In the genomic region with DNA sequence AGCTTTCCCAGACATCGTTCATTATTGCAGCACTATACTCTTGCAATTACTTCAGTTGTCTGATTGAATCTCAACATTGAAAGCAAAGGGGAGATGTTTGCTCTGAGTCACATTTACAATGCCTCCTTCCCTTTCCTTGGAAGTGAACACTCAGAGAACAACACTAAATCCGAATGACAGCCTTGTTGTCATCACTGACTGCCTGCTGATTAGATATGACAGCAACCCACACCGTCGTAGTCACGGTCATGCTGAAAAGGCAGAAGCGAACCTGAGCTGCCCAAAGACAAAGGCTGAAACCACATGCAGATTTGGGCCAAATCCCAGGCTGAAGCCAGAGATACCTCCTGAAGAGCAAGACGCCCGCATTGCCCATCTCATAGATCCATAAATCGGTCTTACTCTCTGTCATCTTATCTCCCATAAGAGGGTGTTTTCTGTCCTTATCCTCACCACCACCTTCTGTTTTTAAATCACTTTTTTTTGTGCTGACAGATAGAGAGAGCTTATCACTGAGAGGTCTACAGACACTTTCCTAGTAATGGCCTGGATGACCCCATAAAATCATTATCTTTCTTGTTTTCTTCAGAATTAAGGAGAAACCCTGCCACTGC, we compare ENCODE assay signal across 1 cellular context.
A peak's percentile ranks its signal among the peaks of the same experiment; 100 is the strongest.
TF ChIP-seq lines count a peak whose summit lies in the region.

No MANE protein-coding gene starts in this region.

TF ChIP-seq in K562, 482 proteins besides CTCF, POLR2A, EP300 and RAD21 (continued from another document):
- TF ChIP-seq, protein P1, sequence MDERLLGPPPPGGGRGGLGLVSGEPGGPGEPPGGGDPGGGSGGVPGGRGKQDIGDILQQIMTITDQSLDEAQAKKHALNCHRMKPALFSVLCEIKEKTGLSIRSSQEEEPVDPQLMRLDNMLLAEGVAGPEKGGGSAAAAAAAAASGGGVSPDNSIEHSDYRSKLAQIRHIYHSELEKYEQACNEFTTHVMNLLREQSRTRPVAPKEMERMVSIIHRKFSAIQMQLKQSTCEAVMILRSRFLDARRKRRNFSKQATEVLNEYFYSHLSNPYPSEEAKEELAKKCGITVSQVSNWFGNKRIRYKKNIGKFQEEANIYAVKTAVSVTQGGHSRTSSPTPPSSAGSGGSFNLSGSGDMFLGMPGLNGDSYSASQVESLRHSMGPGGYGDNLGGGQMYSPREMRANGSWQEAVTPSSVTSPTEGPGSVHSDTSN (CRISPR knock-in tag; IDR thresholded peaks at IDR 0.05; ENCODE audit: low read depth), result no peak
- TF ChIP-seq, protein P1 (tag; conservative IDR thresholded peaks at IDR 0.05; ENCODE audit: low read depth), result peak; percentile 93
- TF ChIP-seq PML (IDR thresholded peaks at IDR 0.05; ENCODE audit: low read length) (peak; percentile 90), HMG20A (CRISPR knock-in tag; conservative IDR thresholded peaks at IDR 0.05) (peak; percentile 87), L3MBTL2 (IDR thresholded peaks at IDR 0.05) (0 out of 2 replicates have a peak, but pooled peaks have one; percentile 13), RBM15 (IDR thresholded peaks at IDR 0.05; ENCODE audit: insufficient read depth, low read length) (no peak), MAFG (tag; conservative IDR thresholded peaks at IDR 0.05) (peak; percentile 4; the same call in 1 of the 2 replicates), MEIS2 (IDR thresholded peaks at IDR 0.05; ENCODE audit: partially characterized antibody) (peak; percentile 97), TBP (optimal IDR thresholded peaks at IDR 0.05; ENCODE audit: low read depth, low read length) (no peak), FOXM1 (IDR thresholded peaks at IDR 0.05; ENCODE audit: low read depth) (peak; percentile 76; the same call in 1 of the 2 replicates), FOXM1 (CRISPR knock-in tag; IDR thresholded peaks at IDR 0.05; ENCODE audit: low read depth) (no peak), NBN (IDR thresholded peaks at IDR 0.05; ENCODE audit: low read depth) (peak; percentile 31; the same call in 1 of the 2 replicates), MECOM (CRISPR knock-in tag; IDR thresholded peaks at IDR 0.05) (0 out of 2 replicates have a peak, but pooled peaks have one; percentile 35), DDX20 (tag; IDR thresholded peaks at IDR 0.05; ENCODE audit: low read depth) (0 out of 2 replicates have a peak, but pooled peaks have one; percentile 45), TEAD4 (IDR thresholded peaks at IDR 0.05; ENCODE audit: low read length) (peak; percentile 92), TEAD4 (CRISPR knock-in tag; IDR thresholded peaks at IDR 0.05; ENCODE audit: borderline replicate concordance) (no peak), ZNF274 (IDR thresholded peaks at IDR 0.05; ENCODE audit: borderline replicate concordance, low read depth, low read length) (no peak), CBFA2T2 (conservative IDR thresholded peaks at IDR 0.05) (peak; percentile 82), SMARCA4 (IDR thresholded peaks at IDR 0.05) (peak; percentile 66; the same call in 1 of the 2 replicates)
- TF ChIP-seq, protein P2, sequence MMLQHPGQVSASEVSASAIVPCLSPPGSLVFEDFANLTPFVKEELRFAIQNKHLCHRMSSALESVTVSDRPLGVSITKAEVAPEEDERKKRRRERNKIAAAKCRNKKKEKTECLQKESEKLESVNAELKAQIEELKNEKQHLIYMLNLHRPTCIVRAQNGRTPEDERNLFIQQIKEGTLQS (IDR thresholded peaks at IDR 0.05), result peak; percentile 66
- TF ChIP-seq, protein P2 (CRISPR knock-in tag; conservative IDR thresholded peaks at IDR 0.05), result no peak
- TF ChIP-seq, protein P3, sequence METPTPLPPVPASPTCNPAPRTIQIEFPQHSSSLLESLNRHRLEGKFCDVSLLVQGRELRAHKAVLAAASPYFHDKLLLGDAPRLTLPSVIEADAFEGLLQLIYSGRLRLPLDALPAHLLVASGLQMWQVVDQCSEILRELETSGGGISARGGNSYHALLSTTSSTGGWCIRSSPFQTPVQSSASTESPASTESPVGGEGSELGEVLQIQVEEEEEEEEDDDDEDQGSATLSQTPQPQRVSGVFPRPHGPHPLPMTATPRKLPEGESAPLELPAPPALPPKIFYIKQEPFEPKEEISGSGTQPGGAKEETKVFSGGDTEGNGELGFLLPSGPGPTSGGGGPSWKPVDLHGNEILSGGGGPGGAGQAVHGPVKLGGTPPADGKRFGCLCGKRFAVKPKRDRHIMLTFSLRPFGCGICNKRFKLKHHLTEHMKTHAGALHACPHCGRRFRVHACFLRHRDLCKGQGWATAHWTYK (CRISPR knock-in tag; IDR thresholded peaks at IDR 0.05), result peak; percentile 15; the same call in 1 of the 2 replicates
